ENCODE assay signal across 8 cellular contexts in the genomic region with DNA sequence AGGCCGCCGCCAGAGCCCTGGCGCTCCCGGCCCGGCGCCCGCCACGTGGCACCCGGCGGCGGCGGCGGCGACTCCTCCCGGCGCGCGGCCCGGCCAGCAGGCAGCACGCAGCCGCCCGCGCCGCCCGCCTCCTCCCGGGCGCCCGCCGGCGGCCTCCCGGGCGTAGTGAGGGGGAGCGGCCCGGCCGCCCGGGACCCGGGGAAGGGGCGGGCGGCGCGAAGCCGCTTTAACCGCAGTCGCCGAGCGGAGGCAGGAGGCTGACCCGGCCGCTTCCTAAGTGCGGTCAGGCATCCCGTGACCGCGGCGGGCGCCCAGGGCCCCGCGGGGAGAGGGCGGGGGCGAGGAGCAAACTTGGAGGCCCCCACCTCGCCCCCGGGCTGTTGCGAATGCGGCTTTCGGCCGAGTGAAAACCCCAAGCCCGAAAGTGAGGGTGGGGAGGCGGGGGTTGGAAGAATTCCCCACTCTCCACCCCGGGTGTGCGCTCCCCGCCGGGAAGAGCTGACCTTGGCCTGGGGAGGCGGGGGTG. TPM values are rescaled to one million over a fixed set of nuclear protein-coding genes. Genes with fewer than 3 reads are reported as not detected.
DNase-seq lines count a peak whose midpoint lies in the region; ATAC-seq and TF ChIP-seq lines count a peak whose summit lies in the region.

No MANE protein-coding gene starts in this region.

- H3K36me3 ChIP-seq in brain microvascular endothelial cell (replicated peaks) (peaks cover 2% of the 10 kb centered on the region), iPS-20b (ENCODE audit: insufficient read depth, low read depth, low read length) (no peaks in the 10 kb centered on the region), skeletal muscle tissue (ENCODE audit: control insufficient read depth in 3 of 3, insufficient read depth in 3 of 3, low read length in 3 of 3) (peaks cover 0 to 14% (median 4%) of the 10 kb centered on the region in 3 donors)

- peak overlapping the region in 1 of 3 donors; percentile 91 for H3K4me3 Mint-ChIP-seq in T-cell

- H3K9ac ChIP-seq in iPS-20b (ENCODE audit: low read depth, low read length), result peak overlapping the region; percentile 61; the same call in 1 of the 2 replicates
- H3K9ac ChIP-seq in skeletal muscle tissue (ENCODE audit: low read depth in 1 of 3, low read length in 3 of 3), result peak overlapping the region; percentile 90 to 97 (median 95)

- no peak for TF ChIP-seq CTCF in brain microvascular endothelial cell (IDR thresholded peaks at IDR 0.05; ENCODE audit: low read depth, low read length, missing control alignments)

- H3K4me1 Mint-ChIP-seq in T-cell, result peaks cover 44 to 56% (median 53%) of the 10 kb centered on the region in 3 donors

- peaks cover 56% of the 10 kb centered on the region for H3K4me1 ChIP-seq in iPS-20b (ENCODE audit: insufficient read depth, low read length)
- peaks cover 31 to 55% (median 37%) of the 10 kb centered on the region in 3 donors for H3K4me1 ChIP-seq in skeletal muscle tissue (ENCODE audit: control insufficient read depth in 3 of 3, insufficient read depth in 3 of 3, low read length in 3 of 3)

- H3K27me3 ChIP-seq in brain microvascular endothelial cell (replicated peaks) (peaks cover 29% of the 10 kb centered on the region), iPS-20b (ENCODE audit: insufficient read depth, low read length) (peaks cover 68% of the 10 kb centered on the region), skeletal muscle tissue (ENCODE audit: control insufficient read depth in 3 of 3, insufficient read depth in 3 of 3, low read length in 3 of 3) (no peaks in the 10 kb centered on the region)

- CTCF ChIA-PET in T-cell (lab: Charles Lee), result interaction anchor here in 1 of 2 donors (0.6 kb wide), 1 partner anchor 30 kb away, joined by 3 read pairs; no protein-coding TSS in a partner anchor

- H3K27me3 Mint-ChIP-seq in T-cell, result peaks cover 33 to 68% of the 10 kb centered on the region in 2 donors

- H3K4me3 ChIP-seq in brain microvascular endothelial cell (ENCODE audit: low read depth, low read length) (peak overlapping the region; percentile 40), iPS-20b (ENCODE audit: low read length) (peak overlapping the region; percentile 60; the same call in 1 of the 2 replicates), skeletal muscle tissue (ENCODE audit: low read length in 3 of 3) (peak overlapping the region; percentile 14 to 73 (median 72))

- in situ Hi-C loops in brain microvascular endothelial cell (cut with HindIII; ENCODE audit: low pct_ligation_motif_present, low sequenced_read_pairs), result no loop called here

- H3K9me3 ChIP-seq in iPS-20b (ENCODE audit: insufficient read depth, low read depth, low read length) (no peaks in the 10 kb centered on the region), skeletal muscle tissue (ENCODE audit: control insufficient read depth in 3 of 3, low read length in 3 of 3) (no peaks in the 10 kb centered on the region)

- H3K9me3 Mint-ChIP-seq in T-cell, result no peaks in the 10 kb centered on the region

- H3K27ac ChIP-seq in brain microvascular endothelial cell (peak overlapping the region; percentile 89), iPS-20b (ENCODE audit: low read length) (no peak overlapping the region), skeletal muscle tissue (ENCODE audit: low read depth, low read length) (peak overlapping the region; percentile 99)

- POLR2A ChIA-PET in T-cell (lab: Charles Lee), result no interaction called here

- DNase-seq in C1 segment of cervical spinal cord (lab: John Stamatoyannopoulos, UW) (peak in 9 of 14 donors; percentile 45 to 84 (median 76)), T-cell (peak in 8 of 34 experiments; percentile 7 to 45 (median 24)), brain microvascular endothelial cell (no peak), EL (no peak)

- H3K27ac Mint-ChIP-seq in T-cell, result no peak overlapping the region

- ATAC-seq in GM19452 (IDR thresholded peaks at IDR 0.05; ENCODE audit: unreplicated experiment), result peak; percentile 11
- ATAC-seq in HG03460 (IDR thresholded peaks at IDR 0.05; ENCODE audit: unreplicated experiment), result peak; percentile 5
- peak; percentile 3 to 34 (median 18) for ATAC-seq in T-cell (replicated peaks in 1 of 4)

- no peaks in the 10 kb centered on the region for H3K36me3 Mint-ChIP-seq in T-cell

RNA-seq across cellular contexts. Expression of gene HES1, which starts 1.7 kb away (rescaled TPM):
- total RNA-seq in T-cell, result 1 to 10 TPM in 1 of 5 donors, under 1 TPM in 4; 0.35 to 1.1 (median 0.46) TPM
- total RNA-seq in skeletal muscle tissue, result 23.0 TPM

Comparison
In these comparisons a context has a peak if more than half of its experiments do, and no peak if none do; other contexts are left out.
1. DNase-seq: peak in C1 segment of cervical spinal cord (9 of 14); none in brain microvascular endothelial cell (single experiment) and EL (single experiment).
2. RNA of gene HES1, which starts 1.7 kb away (total RNA-seq): 23.0 TPM in skeletal muscle tissue (single experiment); 0.35 to 1.1 TPM in T-cell; every median in the first group is over 10 times any median in the second.
3. Peak in every context shown above with its lines, with median percentiles within 50 percentile points of each other: ATAC-seq and H3K4me3 ChIP-seq.